In genomic region chr5:159402871-159403270, GRCh38 we compare ENCODE assay signal across 27 cellular contexts.
"Had no signal": no experiment of that assay in that cellular context is flagged by ENCODE, and none has a peak within 500 bp of the region (broad histone marks: within the 10 kb centered on the region; RNA-seq: fewer than 3 reads in every experiment).

No MANE protein-coding gene starts in this region.

- H3K4me1 ChIP-seq: Peyer's patch, SJSA1 had no signal

- ATAC-seq: PC-3 had no signal

- H3K9me3 ChIP-seq: MG63, Peyer's patch, SJSA1, SK-N-SH had no signal

- DNase-seq: Karpas-422, NCI-H1048, NCI-H1092 treated with DMSO at 0.1 percent for 48 hours, NCI-H1105 treated with DMSO at 0.1 percent for 48 hours, NCI-H1417, NCI-H146, NCI-H1694, NCI-H187, NCI-H1930, NCI-H2081 treated with DMSO at 0.1 percent for 48 hours, NCI-H2107, NCI-H2171, NCI-H2227 treated with DMSO at 0.1 percent for 48 hours, NCI-H345, NCI-H510A treated with DMSO at 0.1 percent for 48 hours, NCI-H524 treated with DMSO at 0.1 percent for 48 hours, NCI-H526 treated with DMSO at 0.1 percent for 48 hours, NCI-H774, OCI-M1, PC-3, Peyer's patch, SHP77 treated with DMSO at 0.1 percent for 48 hours, SK-N-SH, SW 1271 had no signal

- H3K27me3 ChIP-seq: MG63, Peyer's patch, SJSA1 had no signal

- H3K4me2 ChIP-seq: KMS-11, SK-N-SH had no signal

- H3K4me3 ChIP-seq: MG63, Peyer's patch, SJSA1 had no signal

- H3K36me3 ChIP-seq: MG63, Peyer's patch, SJSA1 had no signal

- H3K27ac ChIP-seq: KMS-11, Peyer's patch, SJSA1 had no signal

- H3K9ac ChIP-seq: KMS-11, SK-N-SH had no signal
